In the genomic region with DNA sequence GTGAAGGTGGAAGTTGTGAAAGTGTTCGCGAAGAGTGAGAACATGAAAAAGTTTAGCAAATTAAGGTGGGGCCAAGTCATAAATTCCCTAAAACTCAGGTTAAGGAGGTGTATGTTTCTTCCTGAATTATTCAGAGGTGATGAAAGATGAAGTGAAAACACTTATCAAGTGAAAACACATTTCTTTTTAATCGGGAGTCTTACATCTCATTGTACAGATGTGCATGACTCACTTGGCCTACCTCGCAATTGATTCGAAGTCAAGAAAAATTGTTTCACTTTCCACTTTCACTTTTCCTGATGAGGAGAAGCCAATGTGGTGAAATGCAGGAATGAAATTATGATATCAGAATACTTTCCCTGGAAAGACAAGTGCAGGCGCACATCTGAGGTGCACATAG, we compare ENCODE assay signal across 1 cellular context.
TF ChIP-seq lines count a peak whose summit lies in the region.

No MANE protein-coding gene starts in this region.

TF ChIP-seq in IMR-90, 13 proteins besides CTCF, POLR2A, EP300 and RAD21:
- TF ChIP-seq, protein P1, sequence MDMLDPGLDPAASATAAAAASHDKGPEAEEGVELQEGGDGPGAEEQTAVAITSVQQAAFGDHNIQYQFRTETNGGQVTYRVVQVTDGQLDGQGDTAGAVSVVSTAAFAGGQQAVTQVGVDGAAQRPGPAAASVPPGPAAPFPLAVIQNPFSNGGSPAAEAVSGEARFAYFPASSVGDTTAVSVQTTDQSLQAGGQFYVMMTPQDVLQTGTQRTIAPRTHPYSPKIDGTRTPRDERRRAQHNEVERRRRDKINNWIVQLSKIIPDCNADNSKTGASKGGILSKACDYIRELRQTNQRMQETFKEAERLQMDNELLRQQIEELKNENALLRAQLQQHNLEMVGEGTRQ (IDR thresholded peaks at IDR 0.05; ENCODE audit: low read depth, low read length): no peak
- TF ChIP-seq MAFK (IDR thresholded peaks at IDR 0.05; ENCODE audit: low read depth, low read length) (no peak), SMC3 (IDR thresholded peaks at IDR 0.05; ENCODE audit: low read depth, low read length) (no peak), RFX5 (IDR thresholded peaks at IDR 0.05; ENCODE audit: low read depth, low read length) (no peak), RCOR1 (IDR thresholded peaks at IDR 0.05; ENCODE audit: insufficient replicate concordance, low read length) (no peak), FOS (IDR thresholded peaks at IDR 0.05; ENCODE audit: low read depth, low read length) (no peak), BHLHE40 (IDR thresholded peaks at IDR 0.05; ENCODE audit: low read depth, low read length) (no peak), MAZ (IDR thresholded peaks at IDR 0.05; ENCODE audit: borderline replicate concordance, low read depth, low read length) (no peak), NFE2L2 (IDR thresholded peaks at IDR 0.05; ENCODE audit: low read depth, low read length) (no peak), CEBPB (IDR thresholded peaks at IDR 0.05; ENCODE audit: low read depth, low read length) (no peak)
- TF ChIP-seq, protein P2, sequence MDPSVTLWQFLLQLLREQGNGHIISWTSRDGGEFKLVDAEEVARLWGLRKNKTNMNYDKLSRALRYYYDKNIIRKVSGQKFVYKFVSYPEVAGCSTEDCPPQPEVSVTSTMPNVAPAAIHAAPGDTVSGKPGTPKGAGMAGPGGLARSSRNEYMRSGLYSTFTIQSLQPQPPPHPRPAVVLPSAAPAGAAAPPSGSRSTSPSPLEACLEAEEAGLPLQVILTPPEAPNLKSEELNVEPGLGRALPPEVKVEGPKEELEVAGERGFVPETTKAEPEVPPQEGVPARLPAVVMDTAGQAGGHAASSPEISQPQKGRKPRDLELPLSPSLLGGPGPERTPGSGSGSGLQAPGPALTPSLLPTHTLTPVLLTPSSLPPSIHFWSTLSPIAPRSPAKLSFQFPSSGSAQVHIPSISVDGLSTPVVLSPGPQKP (IDR thresholded peaks at IDR 0.05; ENCODE audit: borderline replicate concordance, low read depth, low read length): no peak
